Comparison of ENCODE assay signal across 19 cellular contexts in the genomic region with DNA sequence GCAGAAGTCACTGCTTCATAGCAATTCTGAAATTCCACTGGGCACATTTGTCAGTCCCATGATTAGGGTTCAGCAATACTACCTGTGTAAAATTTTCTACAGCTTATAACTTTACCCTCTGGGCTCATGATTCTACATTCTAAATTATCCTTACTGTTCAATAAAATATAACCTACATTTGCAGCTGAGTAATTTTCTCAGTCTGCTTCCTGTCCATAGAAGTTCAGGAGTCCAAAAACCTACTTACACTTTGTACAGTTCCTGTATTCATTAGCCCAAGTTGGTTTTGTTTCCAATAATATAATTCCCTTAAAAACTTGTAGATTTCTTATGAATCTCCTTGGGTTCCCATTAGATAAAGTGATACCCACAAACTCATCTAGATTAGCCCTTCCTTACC.
A peak's percentile ranks its signal among the peaks of the same experiment; 100 is the strongest.
DNase-seq lines count a peak whose midpoint lies in the region; ATAC-seq, FAIRE-seq and TF ChIP-seq lines count a peak whose summit lies in the region.
"Had no signal": no experiment of that assay in that cellular context is flagged by ENCODE, and none has a peak within 500 bp of the region (broad histone marks: within the 10 kb centered on the region; RNA-seq: fewer than 3 reads in every experiment).

No MANE protein-coding gene starts in this region.

- ATAC-seq in left colon, result peak; percentile 78
- ATAC-seq in GM18861 (IDR thresholded peaks at IDR 0.05; ENCODE audit: unreplicated experiment), result no peak
- ATAC-seq: A549; CD8-positive, alpha-beta T cell had no signal

- H3K27ac ChIP-seq in colonic mucosa, result peak overlapping the region; percentile 55
- H3K27ac ChIP-seq in small intestine (ENCODE audit: low read depth in 1 of 2, low read length in 1 of 2), result no peak overlapping the region
- H3K27ac ChIP-seq: 22Rv1; A549; BLaER1 treated with 17β-estradiol and CSF1 and Interleukin-3, amounts not matched to agents 10 nM and 100 nM; C4-2B had no signal

- intact Hi-C loops in colonic mucosa (cut with DNase I), result no loop called here
- intact Hi-C loops in left colon (cut with DNase I, micrococcal nuclease), result no loop called here

- H3K9me3 ChIP-seq in colonic mucosa (no peaks in the 10 kb centered on the region), small intestine (ENCODE audit: control insufficient read depth, low read depth) (no peaks in the 10 kb centered on the region)
- H3K9me3 ChIP-seq: A549 had no signal

- H3K36me3 ChIP-seq in colonic mucosa (no peaks in the 10 kb centered on the region), small intestine (ENCODE audit: control insufficient read depth in 2 of 2, insufficient read depth in 2 of 2, low read length in 2 of 2) (no peaks in the 10 kb centered on the region)
- H3K36me3 ChIP-seq: BLaER1 treated with 17β-estradiol and CSF1 and Interleukin-3, amounts not matched to agents 10 nM and 100 nM had no signal

- no peak for FAIRE-seq in small intestine (lab: Jason Lieb, UNC)
- FAIRE-seq: A549, D721Med, G401.6, GM12891 had no signal

- DNase-seq in colonic mucosa, result no peak
- no peak for DNase-seq in left colon
- DNase-seq in small intestine, result peak; percentile 57
- DNase-seq in activated gamma-delta T cell (lab: John Stamatoyannopoulos, UW), result no peak
- DNase-seq: AML-193; Caco-2; Calu3; CD4-positive, alpha-beta T cell; CD8-positive, alpha-beta T cell; DMS79 treated with DMSO at 0.1 percent for 48 hours; GF-D8 had no signal

- no peaks in the 10 kb centered on the region for H3K27me3 ChIP-seq in colonic mucosa
- peaks cover 0 to 2% of the 10 kb centered on the region in 2 donors for H3K27me3 ChIP-seq in small intestine (ENCODE audit: control insufficient read depth in 2 of 2, insufficient read depth in 2 of 2, low read length in 2 of 2)
- H3K27me3 ChIP-seq: BLaER1 treated with 17β-estradiol and CSF1 and Interleukin-3, amounts not matched to agents 10 nM and 100 nM had no signal

- H3K9ac ChIP-seq in colonic mucosa (ENCODE audit: low read depth in 2 of 2, low read length in 2 of 2), result no peak overlapping the region
- H3K9ac ChIP-seq: BLaER1 treated with 17β-estradiol and CSF1 and Interleukin-3, amounts not matched to agents 10 nM and 100 nM had no signal

- H3K4me1 ChIP-seq in colonic mucosa, result no peaks in the 10 kb centered on the region
- H3K4me1 ChIP-seq in small intestine (ENCODE audit: control insufficient read depth in 2 of 2, insufficient read depth in 1 of 2, low read depth in 1 of 2, low read length in 1 of 2), result no peaks in the 10 kb centered on the region

- H3K4me3 ChIP-seq in colonic mucosa (no peak overlapping the region), small intestine (ENCODE audit: low read depth in 1 of 2, low read length in 2 of 2) (no peak overlapping the region)
- H3K4me3 ChIP-seq: A549; BLaER1 treated with 17β-estradiol and CSF1 and Interleukin-3, amounts not matched to agents 10 nM and 100 nM had no signal

- TF ChIP-seq CTCF in colonic mucosa (IDR thresholded peaks at IDR 0.05), result no peak
